29 cellular contexts compared by ENCODE assay signal in genomic region chr6:134819858-134820495, GRCh38.
"Had no signal": no experiment of that assay in that cellular context is flagged by ENCODE, and none has a peak within 500 bp of the region (broad histone marks: within the 10 kb centered on the region; RNA-seq: fewer than 3 reads in every experiment).

No MANE protein-coding gene starts in this region.

- H3K4me3 ChIP-seq: breast epithelium had no signal

- ATAC-seq: activated CD8-positive, alpha-beta memory T cell treated with anti-CD3 and anti-CD28 coated beads, Interleukin-2, amount 10 ng/mL, durations not matched to agents 7 days and 5 days; Panc1 had no signal

- H3K4me1 ChIP-seq: breast epithelium had no signal

- H3K9me3 ChIP-seq: breast epithelium had no signal

- H3K27ac ChIP-seq: breast epithelium had no signal

- FAIRE-seq: TTC549 had no signal

- H3K27me3 ChIP-seq: breast epithelium had no signal

- H3K36me3 ChIP-seq: breast epithelium had no signal

- DNase-seq: activated B cell treated with CpG ODN at 0.5 μM for 24 hours; activated CD4-positive, alpha-beta T cell treated with anti-CD3 and anti-CD28 coated beads for 1 hour; activated CD4-positive, alpha-beta T cell treated with anti-CD3 and anti-CD28 coated beads, Interleukin-2, amount 10 ng/mL, durations not matched to agents 24 days and 14 days; activated CD4-positive, alpha-beta T cell treated with anti-CD3 and anti-CD28 coated beads, Interleukin-2, amount 50 U/mL, for 48 hours; activated CD8-positive, alpha-beta memory T cell treated with anti-CD3 and anti-CD28 coated beads, Interleukin-2, amount 10 ng/mL, durations not matched to agents 7 days and 5 days; activated effector memory CD4-positive, alpha-beta T cell treated with Interleukin-2 at 50 U/mL for 16 hours; activated naive CD4-positive, alpha-beta T cell; activated T-cell treated with anti-CD3 and anti-CD28 coated beads, Interleukin-2, amount 50 U/mL, for 24 hours; aorta; caudate nucleus; Kasumi-1; NCI-H1048; NCI-H1417; NCI-H1694; NCI-H2029; NCI-H2107; NCI-H2171 treated with DMSO at 0.1 percent for 48 hours; NCI-H226; NCI-H510A; NCI-H526 treated with DMSO at 0.1 percent for 48 hours; NCI-H82; NK-92 treated with Interleukin-12 subunit alpha and Interleukin-12 subunit beta, amount 100 ng/mL, for 24 hours; OCI-M1; SHP77; T-helper 2 cell; T1000 had no signal
